ENCODE assay signal across 22 cellular contexts in genomic region chr6:75041381-75041780, GRCh38.
"Had no signal": no experiment of that assay in that cellular context is flagged by ENCODE, and none has a peak within 500 bp of the region (broad histone marks: within the 10 kb centered on the region; RNA-seq: fewer than 3 reads in every experiment).

No MANE protein-coding gene starts in this region.

- H3K27me3 ChIP-seq: colonic mucosa, esophagus squamous epithelium, gastrocnemius medialis, heart right ventricle, left lung had no signal

- H3K4me3 ChIP-seq: colonic mucosa, esophagus squamous epithelium, gastrocnemius medialis, heart right ventricle, left lung, lower lobe of right lung had no signal

- ATAC-seq: effector memory CD8-positive, alpha-beta T cell; esophagus mucosa; gastrocnemius medialis; heart right ventricle; left cardiac atrium; left lung; left ventricle myocardium superior; lower lobe of right lung had no signal

- H3K9me3 ChIP-seq: colonic mucosa, esophagus squamous epithelium, gastrocnemius medialis had no signal

- DNase-seq: colonic mucosa; cortex of kidney; effector CD8-positive, alpha-beta T cell; effector memory CD8-positive, alpha-beta T cell; endodermal cell; erythroblast; esophagus squamous epithelium; foreskin fibroblast; foreskin melanocyte; gastrocnemius medialis; glutamatergic neuron; head of caudate nucleus; heart right ventricle; hippocampal formation; left cardiac atrium; left lung; left ventricle myocardium superior; lower lobe of right lung; mesendoderm; midbrain had no signal

- H3K4me1 ChIP-seq: colonic mucosa, esophagus squamous epithelium, gastrocnemius medialis, heart right ventricle, left lung, lower lobe of right lung had no signal

- H3K36me3 ChIP-seq: colonic mucosa, esophagus squamous epithelium, gastrocnemius medialis, heart right ventricle, left lung, lower lobe of right lung had no signal

- H3K27ac ChIP-seq: colonic mucosa, epithelial cell of prostate, esophagus squamous epithelium, gastrocnemius medialis, heart right ventricle, left lung, lower lobe of right lung had no signal
